In the genomic region with DNA sequence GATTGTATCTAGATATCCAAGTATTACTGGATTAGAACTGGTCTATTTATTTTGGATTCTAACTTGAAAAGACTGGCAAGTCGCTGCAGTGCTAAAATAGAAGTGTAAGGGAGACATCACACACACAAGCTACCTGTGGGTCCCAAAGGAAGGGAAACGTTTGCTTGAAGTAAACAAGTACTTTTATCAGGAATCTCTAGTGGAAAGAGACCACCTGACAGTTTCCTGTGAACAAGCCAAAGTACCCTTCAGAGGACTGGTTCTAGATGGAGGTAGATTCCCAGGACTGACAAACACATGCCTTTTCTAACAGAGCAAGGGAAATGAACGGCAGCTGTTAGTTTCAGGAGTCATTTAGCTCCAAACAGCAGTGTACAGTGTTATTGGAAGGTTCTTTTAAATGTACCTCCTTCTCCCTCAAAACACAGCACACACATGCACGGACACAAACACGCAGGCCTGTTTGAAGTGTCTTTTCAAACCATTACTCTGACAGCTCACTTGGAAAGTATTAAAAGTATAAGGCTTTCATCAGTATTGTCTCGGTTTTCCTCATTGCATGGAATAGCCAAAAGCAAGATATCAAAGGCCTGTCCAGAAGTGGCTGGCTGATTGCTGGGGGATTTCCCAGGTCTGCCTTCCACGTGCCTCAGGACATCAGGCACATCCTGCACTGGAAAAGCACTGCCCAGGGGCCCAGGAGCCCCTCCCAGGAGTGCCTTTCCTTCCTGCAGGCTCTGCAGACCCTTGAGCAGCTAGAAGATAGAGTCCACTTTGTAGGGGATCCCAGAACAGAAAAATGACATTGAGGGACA, we compare ENCODE assay signal across 1 cellular context.
TF ChIP-seq lines count a peak whose summit lies in the region.

No MANE protein-coding gene starts in this region.

TF ChIP-seq in SK-N-SH treated with all-trans-retinoic acid at 6 μM for 48 hours, 23 proteins besides CTCF, POLR2A, EP300 and RAD21 (continued from another document):
- TF ChIP-seq BACH2 (CRISPR knock-in tag; IDR thresholded peaks at IDR 0.05; ENCODE audit: borderline replicate concordance) (no peak), OSR1 (CRISPR knock-in tag; IDR thresholded peaks at IDR 0.05) (no peak), TOX (CRISPR knock-in tag; IDR thresholded peaks at IDR 0.05; ENCODE audit: borderline replicate concordance) (no peak), ZNF565 (CRISPR knock-in tag; conservative IDR thresholded peaks at IDR 0.05; ENCODE audit: low read depth) (no peak), ISL1 (CRISPR knock-in tag; IDR thresholded peaks at IDR 0.05) (no peak), ESRRG (CRISPR knock-in tag; IDR thresholded peaks at IDR 0.05) (no peak), ARNTL (CRISPR knock-in tag; IDR thresholded peaks at IDR 0.05; ENCODE audit: borderline replicate concordance, low read depth) (no peak), CSDC2 (CRISPR knock-in tag; IDR thresholded peaks at IDR 0.05) (no peak), TCF4 (CRISPR knock-in tag; IDR thresholded peaks at IDR 0.05; ENCODE audit: borderline replicate concordance) (no peak)
- TF ChIP-seq, protein P1, sequence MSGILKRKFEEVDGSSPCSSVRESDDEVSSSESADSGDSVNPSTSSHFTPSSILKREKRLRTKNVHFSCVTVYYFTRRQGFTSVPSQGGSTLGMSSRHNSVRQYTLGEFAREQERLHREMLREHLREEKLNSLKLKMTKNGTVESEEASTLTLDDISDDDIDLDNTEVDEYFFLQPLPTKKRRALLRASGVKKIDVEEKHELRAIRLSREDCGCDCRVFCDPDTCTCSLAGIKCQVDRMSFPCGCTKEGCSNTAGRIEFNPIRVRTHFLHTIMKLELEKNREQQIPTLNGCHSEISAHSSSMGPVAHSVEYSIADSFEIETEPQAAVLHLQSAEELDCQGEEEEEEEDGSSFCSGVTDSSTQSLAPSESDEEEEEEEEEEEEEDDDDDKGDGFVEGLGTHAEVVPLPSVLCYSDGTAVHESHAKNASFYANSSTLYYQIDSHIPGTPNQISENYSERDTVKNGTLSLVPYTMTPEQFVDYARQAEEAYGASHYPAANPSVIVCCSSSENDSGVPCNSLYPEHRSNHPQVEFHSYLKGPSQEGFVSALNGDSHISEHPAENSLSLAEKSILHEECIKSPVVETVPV (CRISPR knock-in tag; IDR thresholded peaks at IDR 0.05) = no peak
- TF ChIP-seq, protein P2, sequence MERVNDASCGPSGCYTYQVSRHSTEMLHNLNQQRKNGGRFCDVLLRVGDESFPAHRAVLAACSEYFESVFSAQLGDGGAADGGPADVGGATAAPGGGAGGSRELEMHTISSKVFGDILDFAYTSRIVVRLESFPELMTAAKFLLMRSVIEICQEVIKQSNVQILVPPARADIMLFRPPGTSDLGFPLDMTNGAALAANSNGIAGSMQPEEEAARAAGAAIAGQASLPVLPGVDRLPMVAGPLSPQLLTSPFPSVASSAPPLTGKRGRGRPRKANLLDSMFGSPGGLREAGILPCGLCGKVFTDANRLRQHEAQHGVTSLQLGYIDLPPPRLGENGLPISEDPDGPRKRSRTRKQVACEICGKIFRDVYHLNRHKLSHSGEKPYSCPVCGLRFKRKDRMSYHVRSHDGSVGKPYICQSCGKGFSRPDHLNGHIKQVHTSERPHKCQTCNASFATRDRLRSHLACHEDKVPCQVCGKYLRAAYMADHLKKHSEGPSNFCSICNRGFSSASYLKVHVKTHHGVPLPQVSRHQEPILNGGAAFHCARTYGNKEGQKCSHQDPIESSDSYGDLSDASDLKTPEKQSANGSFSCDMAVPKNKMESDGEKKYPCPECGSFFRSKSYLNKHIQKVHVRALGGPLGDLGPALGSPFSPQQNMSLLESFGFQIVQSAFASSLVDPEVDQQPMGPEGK (CRISPR knock-in tag; IDR thresholded peaks at IDR 0.05; ENCODE audit: borderline replicate concordance) = no peak
- TF ChIP-seq, protein P3, sequence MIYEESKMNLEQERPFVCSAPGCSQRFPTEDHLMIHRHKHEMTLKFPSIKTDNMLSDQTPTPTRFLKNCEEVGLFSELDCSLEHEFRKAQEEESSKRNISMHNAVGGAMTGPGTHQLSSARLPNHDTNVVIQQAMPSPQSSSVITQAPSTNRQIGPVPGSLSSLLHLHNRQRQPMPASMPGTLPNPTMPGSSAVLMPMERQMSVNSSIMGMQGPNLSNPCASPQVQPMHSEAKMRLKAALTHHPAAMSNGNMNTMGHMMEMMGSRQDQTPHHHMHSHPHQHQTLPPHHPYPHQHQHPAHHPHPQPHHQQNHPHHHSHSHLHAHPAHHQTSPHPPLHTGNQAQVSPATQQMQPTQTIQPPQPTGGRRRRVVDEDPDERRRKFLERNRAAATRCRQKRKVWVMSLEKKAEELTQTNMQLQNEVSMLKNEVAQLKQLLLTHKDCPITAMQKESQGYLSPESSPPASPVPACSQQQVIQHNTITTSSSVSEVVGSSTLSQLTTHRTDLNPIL (CRISPR knock-in tag; IDR thresholded peaks at IDR 0.05; ENCODE audit: low read depth) = no peak
- TF ChIP-seq, protein P4, sequence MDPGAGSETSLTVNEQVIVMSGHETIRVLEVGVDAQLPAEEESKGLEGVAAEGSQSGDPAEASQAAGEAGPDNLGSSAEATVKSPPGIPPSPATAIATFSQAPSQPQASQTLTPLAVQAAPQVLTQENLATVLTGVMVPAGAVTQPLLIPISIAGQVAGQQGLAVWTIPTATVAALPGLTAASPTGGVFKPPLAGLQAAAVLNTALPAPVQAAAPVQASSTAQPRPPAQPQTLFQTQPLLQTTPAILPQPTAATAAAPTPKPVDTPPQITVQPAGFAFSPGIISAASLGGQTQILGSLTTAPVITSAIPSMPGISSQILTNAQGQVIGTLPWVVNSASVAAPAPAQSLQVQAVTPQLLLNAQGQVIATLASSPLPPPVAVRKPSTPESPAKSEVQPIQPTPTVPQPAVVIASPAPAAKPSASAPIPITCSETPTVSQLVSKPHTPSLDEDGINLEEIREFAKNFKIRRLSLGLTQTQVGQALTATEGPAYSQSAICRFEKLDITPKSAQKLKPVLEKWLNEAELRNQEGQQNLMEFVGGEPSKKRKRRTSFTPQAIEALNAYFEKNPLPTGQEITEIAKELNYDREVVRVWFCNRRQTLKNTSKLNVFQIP (CRISPR knock-in tag; IDR thresholded peaks at IDR 0.05; ENCODE audit: borderline replicate concordance, low read depth) = no peak
